In the genomic region with DNA sequence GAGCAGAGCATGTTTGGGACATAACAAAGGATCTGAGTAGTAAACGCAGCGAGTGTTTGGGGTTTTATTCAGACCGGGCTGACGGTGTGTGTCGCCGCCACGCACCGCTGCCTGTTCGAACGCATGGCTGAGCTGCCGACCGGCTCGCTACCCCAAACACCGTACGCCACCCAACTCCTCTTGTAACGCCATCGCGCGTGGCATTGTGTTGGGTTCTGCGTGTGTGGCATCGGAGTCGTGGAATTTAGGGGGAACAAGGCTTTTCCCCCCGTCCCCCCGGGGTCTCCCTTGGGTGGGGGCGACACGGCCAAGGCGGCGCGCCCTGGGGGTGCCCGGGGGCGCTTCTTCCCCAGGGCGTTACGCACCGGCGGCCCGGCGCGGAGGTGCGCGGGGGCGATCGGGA, we compare ENCODE assay signal across 8 cellular contexts. TPM values are rescaled to one million over a fixed set of nuclear protein-coding genes. Genes with fewer than 3 reads are reported as not detected.
DNase-seq lines count a peak whose midpoint lies in the region; ATAC-seq and TF ChIP-seq lines count a peak whose summit lies in the region.

No MANE protein-coding gene starts in this region.

- peak overlapping the region in 4 of 7 donors; percentile 21 to 50 (median 38) for H3K4me3 Mint-ChIP-seq in CD8-positive, alpha-beta memory T cell

- ATAC-seq in GM19397 (IDR thresholded peaks at IDR 0.05; ENCODE audit: unreplicated experiment) (peak; percentile 61), HG02798 (IDR thresholded peaks at IDR 0.05; ENCODE audit: poor library complexity, unreplicated experiment) (no peak)

- peaks cover 42 to 69% of the 10 kb centered on the region in 2 donors for H3K27me3 Mint-ChIP-seq in CD8-positive, alpha-beta memory T cell

- no peak for TF ChIP-seq CTCF in colonic mucosa (IDR thresholded peaks at IDR 0.05)

- POLR2A ChIA-PET in CD8-positive, alpha-beta memory T cell (lab: Charles Lee), result no interaction called here

- no peak for DNase-seq in CD8-positive, alpha-beta memory T cell
- DNase-seq in NCI-H1105 treated with DMSO at 0.1 percent for 48 hours (lab: John Stamatoyannopoulos, UW), result peak; percentile 10
- no peak for DNase-seq in colonic mucosa
- no peak for DNase-seq in GF-D8 (lab: John Stamatoyannopoulos, UW)
- DNase-seq in activated gamma-delta T cell (lab: John Stamatoyannopoulos, UW), result no peak

- peak overlapping the region in 1 of 2 donors; percentile 58 for H3K9ac ChIP-seq in colonic mucosa (ENCODE audit: low read depth in 2 of 2, low read length in 2 of 2)

- intact Hi-C loops in colonic mucosa (cut with DNase I), result no loop called here

- WGBS in mesodermal cell (ENCODE audit: insufficient coverage in 2 of 2), 2 experiments, result 0 to 3% methylated on average over 12 of the region's 42 CpGs

- H3K4me1 ChIP-seq in CD8-positive, alpha-beta memory T cell (ENCODE audit: insufficient read depth, low read length), result no peaks in the 10 kb centered on the region
- H3K4me1 ChIP-seq in colonic mucosa (no peaks in the 10 kb centered on the region), mesodermal cell (ENCODE audit: control insufficient read depth, insufficient read depth, low read length, poor library complexity, severe bottlenecking) (peaks cover 14% of the 10 kb centered on the region)

- no peaks in the 10 kb centered on the region for H3K36me3 ChIP-seq in CD8-positive, alpha-beta memory T cell (ENCODE audit: insufficient read depth, low read length)
- H3K36me3 ChIP-seq in colonic mucosa (no peaks in the 10 kb centered on the region), mesodermal cell (ENCODE audit: control insufficient read depth, insufficient read depth, low read length) (peaks cover 6% of the 10 kb centered on the region)

- no peak overlapping the region for H3K27ac Mint-ChIP-seq in CD8-positive, alpha-beta memory T cell

- peaks cover 30% of the 10 kb centered on the region for H3K27me3 ChIP-seq in CD8-positive, alpha-beta memory T cell (ENCODE audit: insufficient read depth, low read length, poor library complexity, severe bottlenecking)
- H3K27me3 ChIP-seq in colonic mucosa, result peaks cover 25% of the 10 kb centered on the region

- H3K27ac ChIP-seq in CD8-positive, alpha-beta memory T cell (ENCODE audit: low read depth, low read length), result no peak overlapping the region
- H3K27ac ChIP-seq in colonic mucosa (peak overlapping the region; percentile 82), mesodermal cell (ENCODE audit: low read depth, low read length, severe bottlenecking) (peak overlapping the region; percentile 4)

- CTCF ChIA-PET in CD8-positive, alpha-beta memory T cell (lab: Charles Lee), result no interaction called here

- no peaks in the 10 kb centered on the region for H3K9me3 Mint-ChIP-seq in CD8-positive, alpha-beta memory T cell

- no peaks in the 10 kb centered on the region for H3K9me3 ChIP-seq in CD8-positive, alpha-beta memory T cell (ENCODE audit: low read length)
- no peaks in the 10 kb centered on the region for H3K9me3 ChIP-seq in colonic mucosa
- no peaks in the 10 kb centered on the region for H3K9me3 ChIP-seq in mesodermal cell (ENCODE audit: control insufficient read depth, low read length)

- H3K4me1 Mint-ChIP-seq in CD8-positive, alpha-beta memory T cell, result peaks cover 6 to 22% (median 14%) of the 10 kb centered on the region in 3 donors

- no peak overlapping the region for H3K4me3 ChIP-seq in CD8-positive, alpha-beta memory T cell (ENCODE audit: low read length)
- peak overlapping the region; percentile 51 for H3K4me3 ChIP-seq in colonic mucosa
- H3K4me3 ChIP-seq in mesodermal cell (ENCODE audit: extremely low read depth, insufficient read depth, low read length, poor library complexity, severe bottlenecking), result peak overlapping the region; percentile 72

- H3K36me3 Mint-ChIP-seq in CD8-positive, alpha-beta memory T cell, result no peaks in the 10 kb centered on the region

RNA-seq across cellular contexts. Expression of gene NRP2, which starts 0.5 kb away (rescaled TPM):
- total RNA-seq in CD8-positive, alpha-beta memory T cell, result under 1 TPM; 0.91 to 0.94 TPM
- not detected for polyA plus RNA-seq in CD8-positive, alpha-beta memory T cell
- total RNA-seq in colonic mucosa, result 10 to 100 TPM in 1 of 2 donors, 1 to 10 TPM in 1; 5.4 to 25.2 TPM
- 195 TPM for polyA plus RNA-seq in mesodermal cell (2013, experiment 1 of 2)
- 172 TPM for polyA plus RNA-seq in mesodermal cell (2013, experiment 2 of 2)
